In the genomic region with DNA sequence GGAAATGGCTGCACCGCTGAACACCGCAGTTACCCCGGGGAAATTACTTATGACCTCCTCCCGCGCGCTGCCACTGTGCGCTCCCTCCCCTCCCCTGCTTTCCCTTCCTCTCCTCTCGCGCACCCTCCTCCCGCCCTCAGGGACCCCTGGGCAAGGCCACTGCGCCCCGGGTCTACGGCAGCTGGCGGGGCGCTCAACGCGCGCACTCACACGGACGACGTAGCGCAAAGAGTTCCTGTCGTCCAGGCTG, we compare ENCODE assay signal across 1 cellular context.
TF ChIP-seq lines count a peak whose summit lies in the region.

No MANE protein-coding gene starts in this region.

TF ChIP-seq in SK-N-SH treated with all-trans-retinoic acid at 6 μM for 48 hours, 23 proteins besides CTCF, POLR2A, EP300 and RAD21 (continued from another document):
- TF ChIP-seq, protein P1, sequence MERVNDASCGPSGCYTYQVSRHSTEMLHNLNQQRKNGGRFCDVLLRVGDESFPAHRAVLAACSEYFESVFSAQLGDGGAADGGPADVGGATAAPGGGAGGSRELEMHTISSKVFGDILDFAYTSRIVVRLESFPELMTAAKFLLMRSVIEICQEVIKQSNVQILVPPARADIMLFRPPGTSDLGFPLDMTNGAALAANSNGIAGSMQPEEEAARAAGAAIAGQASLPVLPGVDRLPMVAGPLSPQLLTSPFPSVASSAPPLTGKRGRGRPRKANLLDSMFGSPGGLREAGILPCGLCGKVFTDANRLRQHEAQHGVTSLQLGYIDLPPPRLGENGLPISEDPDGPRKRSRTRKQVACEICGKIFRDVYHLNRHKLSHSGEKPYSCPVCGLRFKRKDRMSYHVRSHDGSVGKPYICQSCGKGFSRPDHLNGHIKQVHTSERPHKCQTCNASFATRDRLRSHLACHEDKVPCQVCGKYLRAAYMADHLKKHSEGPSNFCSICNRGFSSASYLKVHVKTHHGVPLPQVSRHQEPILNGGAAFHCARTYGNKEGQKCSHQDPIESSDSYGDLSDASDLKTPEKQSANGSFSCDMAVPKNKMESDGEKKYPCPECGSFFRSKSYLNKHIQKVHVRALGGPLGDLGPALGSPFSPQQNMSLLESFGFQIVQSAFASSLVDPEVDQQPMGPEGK (CRISPR knock-in tag; IDR thresholded peaks at IDR 0.05; ENCODE audit: borderline replicate concordance) = no peak
- TF ChIP-seq ZFP3 (CRISPR knock-in tag; IDR thresholded peaks at IDR 0.05) (no peak), ISL1 (CRISPR knock-in tag; IDR thresholded peaks at IDR 0.05) (no peak), OSR1 (CRISPR knock-in tag; IDR thresholded peaks at IDR 0.05) (no peak), ZC3H10 (CRISPR knock-in tag; IDR thresholded peaks at IDR 0.05) (no peak), GLIS3 (CRISPR knock-in tag; IDR thresholded peaks at IDR 0.05) (no peak), PPARA (CRISPR knock-in tag; IDR thresholded peaks at IDR 0.05; ENCODE audit: borderline replicate concordance) (no peak), TOX (CRISPR knock-in tag; IDR thresholded peaks at IDR 0.05; ENCODE audit: borderline replicate concordance) (no peak), BACH2 (CRISPR knock-in tag; IDR thresholded peaks at IDR 0.05; ENCODE audit: borderline replicate concordance) (no peak), ARNTL (CRISPR knock-in tag; IDR thresholded peaks at IDR 0.05; ENCODE audit: borderline replicate concordance, low read depth) (no peak), CSDC2 (CRISPR knock-in tag; IDR thresholded peaks at IDR 0.05) (no peak)
- TF ChIP-seq, protein P2, sequence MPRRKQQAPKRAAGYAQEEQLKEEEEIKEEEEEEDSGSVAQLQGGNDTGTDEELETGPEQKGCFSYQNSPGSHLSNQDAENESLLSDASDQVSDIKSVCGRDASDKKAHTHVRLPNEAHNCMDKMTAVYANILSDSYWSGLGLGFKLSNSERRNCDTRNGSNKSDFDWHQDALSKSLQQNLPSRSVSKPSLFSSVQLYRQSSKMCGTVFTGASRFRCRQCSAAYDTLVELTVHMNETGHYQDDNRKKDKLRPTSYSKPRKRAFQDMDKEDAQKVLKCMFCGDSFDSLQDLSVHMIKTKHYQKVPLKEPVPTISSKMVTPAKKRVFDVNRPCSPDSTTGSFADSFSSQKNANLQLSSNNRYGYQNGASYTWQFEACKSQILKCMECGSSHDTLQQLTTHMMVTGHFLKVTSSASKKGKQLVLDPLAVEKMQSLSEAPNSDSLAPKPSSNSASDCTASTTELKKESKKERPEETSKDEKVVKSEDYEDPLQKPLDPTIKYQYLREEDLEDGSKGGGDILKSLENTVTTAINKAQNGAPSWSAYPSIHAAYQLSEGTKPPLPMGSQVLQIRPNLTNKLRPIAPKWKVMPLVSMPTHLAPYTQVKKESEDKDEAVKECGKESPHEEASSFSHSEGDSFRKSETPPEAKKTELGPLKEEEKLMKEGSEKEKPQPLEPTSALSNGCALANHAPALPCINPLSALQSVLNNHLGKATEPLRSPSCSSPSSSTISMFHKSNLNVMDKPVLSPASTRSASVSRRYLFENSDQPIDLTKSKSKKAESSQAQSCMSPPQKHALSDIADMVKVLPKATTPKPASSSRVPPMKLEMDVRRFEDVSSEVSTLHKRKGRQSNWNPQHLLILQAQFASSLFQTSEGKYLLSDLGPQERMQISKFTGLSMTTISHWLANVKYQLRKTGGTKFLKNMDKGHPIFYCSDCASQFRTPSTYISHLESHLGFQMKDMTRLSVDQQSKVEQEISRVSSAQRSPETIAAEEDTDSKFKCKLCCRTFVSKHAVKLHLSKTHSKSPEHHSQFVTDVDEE (CRISPR knock-in tag; IDR thresholded peaks at IDR 0.05) = no peak
TF ChIP-seq in SK-N-SH treated with all-trans-retinoic acid at 6 μM for 48 hours: peak in this region for 0.
